ENCODE assay signal across 12 cellular contexts in the genomic region with DNA sequence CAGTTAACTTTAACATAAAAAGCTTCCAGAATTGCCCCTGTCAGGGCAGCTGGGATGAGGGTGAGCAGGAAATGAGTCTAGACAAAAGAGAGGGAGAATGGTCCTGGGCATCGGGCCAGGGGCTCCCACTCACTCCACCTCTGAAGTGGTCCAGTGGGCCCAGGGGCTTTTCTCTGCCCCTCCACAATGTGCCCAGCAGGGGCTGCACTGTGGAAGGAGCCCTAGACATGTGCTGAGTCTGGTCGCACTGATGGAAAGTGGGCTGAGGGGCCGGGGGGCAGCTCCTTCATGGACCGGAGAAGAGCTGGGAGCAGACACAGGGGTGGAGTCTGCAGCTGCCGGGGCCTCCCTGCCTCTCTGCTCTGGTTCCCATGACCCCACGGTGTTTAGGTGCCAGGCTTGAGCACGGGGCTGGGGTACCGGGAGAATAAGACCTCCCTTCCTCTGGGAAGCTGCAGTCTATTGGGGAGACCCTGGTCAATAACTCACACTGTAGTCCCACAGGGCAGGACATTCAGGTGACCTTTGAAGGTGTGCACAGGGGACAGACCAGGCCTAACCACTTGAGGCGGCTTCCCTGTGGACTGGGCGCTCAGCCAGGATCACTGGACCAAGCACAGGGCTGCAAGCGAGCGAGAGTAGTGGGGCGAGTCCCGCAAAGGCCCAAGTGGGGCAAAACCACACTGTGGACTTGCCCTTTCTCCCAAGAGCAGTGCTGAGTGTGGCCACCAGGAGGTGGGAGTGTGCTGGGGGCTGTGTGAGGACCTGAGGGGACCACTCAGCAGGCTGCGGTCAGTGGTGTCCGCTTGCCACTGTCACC. TPM values are rescaled to one million over a fixed set of nuclear protein-coding genes. Genes with fewer than 3 reads are reported as not detected.
DNase-seq lines count a peak whose midpoint lies in the region; ATAC-seq, FAIRE-seq and TF ChIP-seq lines count a peak whose summit lies in the region.
"Had no signal": no experiment of that assay in that cellular context is flagged by ENCODE, and none has a peak within 500 bp of the region (broad histone marks: within the 10 kb centered on the region; RNA-seq: fewer than 3 reads in every experiment).

No MANE protein-coding gene starts in this region.

- H3K36me3 ChIP-seq in K562 (ENCODE audit: control insufficient read depth, insufficient read depth, low read length) = no peaks in the 10 kb centered on the region
- H3K36me3 ChIP-seq in mesendoderm (ENCODE audit: control insufficient read depth, insufficient read depth, low read length) = no peaks in the 10 kb centered on the region

- H3K9me1 ChIP-seq in K562 (ENCODE audit: control insufficient read depth, insufficient read depth, low read length) = no peaks in the 10 kb centered on the region

- H3K9ac ChIP-seq in K562 (ENCODE audit: insufficient read depth in 1 of 2, low read depth in 2 of 2, low read length in 2 of 2) (no peak overlapping the region), mesendoderm (ENCODE audit: low read length) (no peak overlapping the region)

- WGBS in K562 (ENCODE audit: insufficient coverage, low coverage, missing lambda C conversion rate) = 2% methylated on average over 15 of the region's 16 CpGs
- WGBS in mesendoderm (ENCODE audit: extremely low coverage, insufficient coverage, low lambda C conversion rate) = no CpG with 5 or more reads among the region's 16 CpGs

- no peak overlapping the region for H2BK120ac ChIP-seq in mesendoderm (ENCODE audit: low read depth, low read length)

- no peak overlapping the region for H4K8ac ChIP-seq in mesendoderm (ENCODE audit: low read depth, low read length)

- H3K4me3 ChIP-seq in LNCaP clone FGC (ENCODE audit: low read depth, low read length) (no peak overlapping the region), K562 (no peak overlapping the region), mesendoderm (ENCODE audit: low read length) (no peak overlapping the region)
- H3K4me3 ChIP-seq: psoas muscle had no signal

- intact Hi-C loops in K562 (cut with micrococcal nuclease) = no loop called here
- intact Hi-C loops in activated CD8-positive, alpha-beta T cell treated with anti-CD3 and anti-CD28 coated beads for 36 hours (cut with micrococcal nuclease) = no loop called here

- TF ChIP-seq POLR2A in K562 (conservative IDR thresholded peaks at IDR 0.05) = no peak

- TF ChIP-seq EP300 in K562 (IDR thresholded peaks at IDR 0.05; ENCODE audit: low read length) = no peak

- FAIRE-seq in K562 (lab: Jason Lieb, UNC) = no peak
- FAIRE-seq in RCC 7860 (lab: Jason Lieb, UNC) = no peak

- H3K79me1 ChIP-seq in mesendoderm (ENCODE audit: low read length) = no peaks in the 10 kb centered on the region

- peaks cover 0 to 7% of the 10 kb centered on the region in 2 experiments; a peak in 2 of 5 replicates for H3K4me1 ChIP-seq in K562 (replicated peaks in 1 of 2; ENCODE audit: control insufficient read depth in 2 of 2, insufficient read depth in 2 of 2, low read length in 2 of 2)
- H3K4me1 ChIP-seq in mesendoderm (ENCODE audit: control insufficient read depth, low read depth, low read length) = peaks cover 9% of the 10 kb centered on the region

- no peaks in the 10 kb centered on the region for H3K9me3 ChIP-seq in K562 (replicated peaks; ENCODE audit: control insufficient read depth, insufficient read depth, low read depth, low read length)
- H3K9me3 ChIP-seq: psoas muscle had no signal

- CTCF ChIA-PET in K562 (lab: Yijun Ruan, JAX; ENCODE audit: low intra/inter-chr PET ratio) = no interaction called here
- CTCF ChIA-PET in activated CD8-positive, alpha-beta T cell treated with anti-CD3 and anti-CD28 coated beads for 36 hours (lab: Charles Lee) = no interaction called here

- no peak overlapping the region for H2AK5ac ChIP-seq in mesendoderm (ENCODE audit: low read length)

- ATAC-seq in K562 = peak; percentile 90
- ATAC-seq in activated CD8-positive, alpha-beta T cell treated with anti-CD3 and anti-CD28 coated beads for 36 hours = no peak
- ATAC-seq: psoas muscle had no signal

- in situ Hi-C loops in K562 (cut with MboI) = no loop called here

- H4K20me1 ChIP-seq in K562 (replicated peaks; ENCODE audit: control insufficient read depth, insufficient read depth, low read length) = no peaks in the 10 kb centered on the region

- H3K56ac ChIP-seq in mesendoderm (ENCODE audit: low read length) = peak overlapping the region; percentile 22

- no peak overlapping the region for H4K5ac ChIP-seq in mesendoderm (ENCODE audit: low read length)

- peak in 1 of 2 experiments; percentile 50; a peak in 2 of 4 replicates for TF ChIP-seq RAD21 in K562 (CRISPR knock-in tag; conservative IDR thresholded peaks at IDR 0.05 in 1 of 2, IDR thresholded peaks at IDR 0.05 in 1 of 2)

- DNase-seq in DMS153 treated with DMSO at 0.1 percent for 48 hours (lab: John Stamatoyannopoulos, UW; ENCODE audit: unreplicated experiment) (peak; percentile 75), LNCaP clone FGC (ENCODE audit: low read depth) (no peak), K562 (ENCODE audit: extremely low read depth in 1 of 4, low spot score in 3 of 4) (peak; percentile 21 to 55 (median 44)), mesendoderm (peak; percentile 41), kidney glomerular epithelial cell (lab: John Stamatoyannopoulos, UW) (no peak), AG08396 (ENCODE audit: low spot score) (no peak), RCC 7860 (ENCODE audit: low spot score) (no peak)
- no peak for DNase-seq in activated CD8-positive, alpha-beta T cell treated with anti-CD3 and anti-CD28 coated beads for 36 hours
- DNase-seq: HCEC 1CT; KBM-7; psoas muscle; stimulated activated naive B cell treated with anti-CD40 and anti-IgM and Interleukin-4, amounts not matched to agents 10 μg/mL and 1 μg/mL and 100 μg/mL, for 72 hours had no signal

- peaks cover 15% of the 10 kb centered on the region for H3K27me3 Mint-ChIP-seq in activated CD8-positive, alpha-beta T cell treated with anti-CD3 and anti-CD28 coated beads for 36 hours

- H3K4me3 Mint-ChIP-seq in activated CD8-positive, alpha-beta T cell treated with anti-CD3 and anti-CD28 coated beads for 36 hours = no peak overlapping the region
- H3K4me3 Mint-ChIP-seq: stimulated activated naive B cell treated with anti-CD40 and anti-IgM and Interleukin-4, amounts not matched to agents 10 μg/mL and 1 μg/mL and 100 μg/mL, for 72 hours had no signal

- BruUV-seq in K562 (replicated peaks; lab: Mats Ljungman, UMichigan) = no TSS peak

- H2BK5ac ChIP-seq in mesendoderm (ENCODE audit: low read length) = no peak overlapping the region

- H3K27me3 ChIP-seq in K562 (ENCODE audit: control insufficient read depth in 2 of 2, insufficient read depth in 2 of 2, low read length in 2 of 2) = peaks cover 3 to 16% of the 10 kb centered on the region in 2 experiments; a peak in 4 of 5 replicates
- peaks cover 10% of the 10 kb centered on the region for H3K27me3 ChIP-seq in mesendoderm (ENCODE audit: insufficient read depth, low read length, poor library complexity)

- no peak overlapping the region for H3K27ac Mint-ChIP-seq in activated CD8-positive, alpha-beta T cell treated with anti-CD3 and anti-CD28 coated beads for 36 hours
- H3K27ac Mint-ChIP-seq: stimulated activated naive B cell treated with anti-CD40 and anti-IgM and Interleukin-4, amounts not matched to agents 10 μg/mL and 1 μg/mL and 100 μg/mL, for 72 hours had no signal

- H3K79me2 ChIP-seq in K562 (ENCODE audit: control insufficient read depth, insufficient read depth, low read length) (no peaks in the 10 kb centered on the region), mesendoderm (ENCODE audit: control insufficient read depth, insufficient read depth, low read length) (no peaks in the 10 kb centered on the region)

- no peak overlapping the region for H2BK15ac ChIP-seq in mesendoderm (replicated peaks; ENCODE audit: low read depth)

- no peaks in the 10 kb centered on the region for H3K4me1 Mint-ChIP-seq in activated CD8-positive, alpha-beta T cell treated with anti-CD3 and anti-CD28 coated beads for 36 hours (ENCODE audit: low read depth)

- no peaks in the 10 kb centered on the region for H3K36me3 Mint-ChIP-seq in activated CD8-positive, alpha-beta T cell treated with anti-CD3 and anti-CD28 coated beads for 36 hours (ENCODE audit: low read depth)
- H3K36me3 Mint-ChIP-seq: stimulated activated naive B cell treated with anti-CD40 and anti-IgM and Interleukin-4, amounts not matched to agents 10 μg/mL and 1 μg/mL and 100 μg/mL, for 72 hours had no signal

- POLR2A ChIA-PET in K562 (lab: Yijun Ruan, JAX) = no interaction called here
- POLR2A ChIA-PET in activated CD8-positive, alpha-beta T cell treated with anti-CD3 and anti-CD28 coated beads for 36 hours (lab: Charles Lee) = no interaction called here

- H2AFZ ChIP-seq in K562 (ENCODE audit: low read depth, low read length) = no peak overlapping the region

- no peaks in the 10 kb centered on the region for H3K9me3 Mint-ChIP-seq in activated CD8-positive, alpha-beta T cell treated with anti-CD3 and anti-CD28 coated beads for 36 hours
- H3K9me3 Mint-ChIP-seq: stimulated activated naive B cell treated with anti-CD40 and anti-IgM and Interleukin-4, amounts not matched to agents 10 μg/mL and 1 μg/mL and 100 μg/mL, for 72 hours had no signal

- TF ChIP-seq CTCF in LNCaP clone FGC (IDR thresholded peaks at IDR 0.05; ENCODE audit: control insufficient read depth, extremely low read depth, insufficient read depth) = peak; percentile 42; the same call in 1 of the 2 replicates
- TF ChIP-seq CTCF in K562 (IDR thresholded peaks at IDR 0.05 in 2 of 3, conservative IDR thresholded peaks at IDR 0.05 in 1 of 3; ENCODE audit: insufficient read depth in 2 of 3, low read depth in 1 of 3, low read length in 3 of 3) = peak; percentile 53 to 64 (median 58)
- no peak for TF ChIP-seq CTCF in activated CD8-positive, alpha-beta T cell treated with anti-CD3 and anti-CD28 coated beads for 36 hours (IDR thresholded peaks at IDR 0.05)

- H3K4me2 ChIP-seq in K562 (ENCODE audit: insufficient read depth, low read length) (no peak overlapping the region), mesendoderm (ENCODE audit: low read length) (no peak overlapping the region)

- no peak overlapping the region for H3K4ac ChIP-seq in mesendoderm (ENCODE audit: low read depth, low read length)

- no peak overlapping the region for H3K23ac ChIP-seq in mesendoderm (ENCODE audit: low read length)

- no peak overlapping the region for H3K27ac ChIP-seq in K562 (ENCODE audit: extremely low read depth, low read depth, low read length)
- no peak overlapping the region for H3K27ac ChIP-seq in mesendoderm (ENCODE audit: low read depth, low read length)
- H3K27ac ChIP-seq: psoas muscle had no signal

- no peak overlapping the region for H3K18ac ChIP-seq in mesendoderm (ENCODE audit: low read length)

RNA-seq across cellular contexts. Expression of a gene that starts 6.1 kb away (rescaled TPM):
- total RNA-seq in K562 (2011; cell fraction: chromatin; rRNA removed; ENCODE audit: low replicate concordance) = 0.23 and 0.65 TPM in 2 replicates
- 0.13 and 0.17 TPM in 2 replicates for total RNA-seq in K562 (2011; cell fraction: nucleolus; rRNA removed)
- 0.15 and 0.61 TPM in 2 replicates for total RNA-seq in K562 (2011; cell fraction: nucleoplasm; rRNA removed)
- total RNA-seq in K562 (2014; rRNA removed) = not detected in 2 replicates
- total RNA-seq in K562 (2014; rRNA removed; fragmentation: Illumina TruSeq; extraction: Trizol) = not detected in 2 replicates
- under 0.01 and 0.04 TPM in 2 replicates for total RNA-seq in K562 (2015; rRNA removed; fragmentation: Illumina TruSeq; extraction: Trizol)
- 0.02 and 0.16 TPM in 2 replicates for total RNA-seq in K562 (2021)
- polyA plus RNA-seq in K562 (2011; rRNA removed) = 0.18 TPM in 1 of 2 replicates, not detected in the other
- polyA plus RNA-seq in K562 (2011; cell fraction: cytosol; rRNA removed) = 0.06 and 0.09 TPM in 2 replicates
- polyA plus RNA-seq in K562 (2011; cell fraction: nucleus; rRNA removed) = 0.23 TPM in 1 of 2 replicates, not detected in the other
- 0.01 and 0.07 TPM in 2 replicates for polyA plus RNA-seq in K562 (2012)
- polyA plus RNA-seq in K562 (2014; fragmentation: Illumina TruSeq; extraction: Trizol) = 0.03 and 0.10 TPM in 2 replicates
- not detected for polyA plus RNA-seq in K562 (2014; fragmentation: Nextera tagmentation; extraction: Ambion mirVana)
- polyA plus RNA-seq in K562 (2014; rRNA removed) = 0.01 and 0.09 TPM in 2 replicates
- 0.18 and 0.46 TPM in 2 replicates for polyA minus RNA-seq in K562 (2011; rRNA and poly(A)+ RNA removed)
- polyA minus RNA-seq in K562 (2011; cell fraction: cytosol; rRNA and poly(A)+ RNA removed) = not detected in 2 replicates
- under 0.01 and 0.27 TPM in 2 replicates for polyA minus RNA-seq in K562 (2011; cell fraction: nucleus; rRNA and poly(A)+ RNA removed)
- 9.6 TPM for polyA plus RNA-seq in mesendoderm (2013, experiment 1 of 2)
- polyA plus RNA-seq in mesendoderm (2013, experiment 2 of 2) = 10.0 TPM
- total RNA-seq in activated CD8-positive, alpha-beta T cell treated with anti-CD3 and anti-CD28 coated beads for 36 hours = under 1 TPM; 0.02 to 0.07 TPM

Comparison
In these comparisons a context has a peak if more than half of its experiments do, and no peak if none do; other contexts are left out.
1. DNase-seq: peak in DMS153 treated with DMSO at 0.1 percent for 48 hours (single experiment), K562 (4 of 4) and mesendoderm (single experiment); none in LNCaP clone FGC (single experiment), kidney glomerular epithelial cell (single experiment), activated CD8-positive, alpha-beta T cell treated with anti-CD3 and anti-CD28 coated beads for 36 hours (single experiment), AG08396 (single experiment) and RCC 7860 (single experiment).